ENCODE assay signal across 8 cellular contexts in the genomic region with DNA sequence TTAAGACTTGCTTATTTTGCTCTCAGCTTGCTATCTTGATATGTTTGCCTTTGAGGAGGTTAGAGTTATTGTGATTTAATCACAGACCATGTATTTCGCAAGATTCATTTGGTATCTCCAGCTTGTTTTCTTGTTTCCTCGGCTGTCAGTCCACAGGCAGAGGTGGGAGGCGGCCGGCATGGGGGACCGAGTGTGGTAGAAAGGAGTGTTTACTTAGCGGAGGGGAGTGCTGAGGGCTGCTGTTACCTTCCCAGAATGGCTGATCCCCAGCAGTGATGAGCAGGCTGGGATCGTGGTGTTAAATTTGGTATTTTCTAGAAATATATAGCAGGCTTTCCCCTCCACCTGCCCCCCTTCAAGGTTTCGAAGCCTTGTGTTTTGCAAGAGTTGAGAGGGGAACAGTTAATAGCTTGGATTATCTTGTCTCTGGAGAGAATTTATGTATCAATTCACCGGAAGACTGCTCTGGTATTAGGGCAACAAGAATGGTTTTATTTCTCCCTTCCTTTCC.
DNase-seq lines count a peak whose midpoint lies in the region; ATAC-seq and TF ChIP-seq lines count a peak whose summit lies in the region.

No MANE protein-coding gene starts in this region.

- CTCF ChIA-PET in activated CD8-positive, alpha-beta T cell treated with anti-CD3 and anti-CD28 coated beads, Interleukin-2, amount 10 ng/mL, durations not matched to agents 7 days and 5 days (lab: Charles Lee), result no interaction called here
- CTCF ChIA-PET in activated CD8-positive, alpha-beta T cell treated with anti-CD3 and anti-CD28 coated beads for 36 hours (lab: Charles Lee), result interaction anchor here (1.1 to 1.3 kb wide), 2 partner anchors 20 to 280 kb away, joined by 4 read pairs; no protein-coding TSS in a partner anchor

- H3K36me3 Mint-ChIP-seq in activated CD8-positive, alpha-beta T cell treated with anti-CD3 and anti-CD28 coated beads, Interleukin-2, amount 10 ng/mL, durations not matched to agents 7 days and 5 days (ENCODE audit: low read depth), result no peaks in the 10 kb centered on the region
- no peaks in the 10 kb centered on the region for H3K36me3 Mint-ChIP-seq in activated CD8-positive, alpha-beta T cell treated with anti-CD3 and anti-CD28 coated beads for 36 hours (ENCODE audit: low read depth)

- peak overlapping the region in 1 of 2 donors; percentile 28 for H3K4me3 ChIP-seq in vagina

- intact Hi-C loops in activated CD8-positive, alpha-beta T cell treated with anti-CD3 and anti-CD28 coated beads for 36 hours (cut with micrococcal nuclease), result no loop called here
- intact Hi-C loops in vagina (cut with DNase I), result no loop called here

- DNase-seq in activated CD8-positive, alpha-beta T cell treated with anti-CD3 and anti-CD28 coated beads, Interleukin-2, amount 10 ng/mL, durations not matched to agents 7 days and 5 days, result no peak
- DNase-seq in activated CD8-positive, alpha-beta T cell treated with anti-CD3 and anti-CD28 coated beads for 36 hours, result no peak
- DNase-seq in amniotic epithelial cell (ENCODE audit: low read depth) (peak; percentile 98), islet precursor cell (peak; percentile 70), vagina (ENCODE audit: extremely low spot score in 2 of 2) (peak; percentile 37 to 81), anterior cingulate cortex (lab: John Stamatoyannopoulos, UW) (no peak)

- H3K9me3 Mint-ChIP-seq in activated CD8-positive, alpha-beta T cell treated with anti-CD3 and anti-CD28 coated beads, Interleukin-2, amount 10 ng/mL, durations not matched to agents 7 days and 5 days (ENCODE audit: insufficient read depth), result no peaks in the 10 kb centered on the region
- no peaks in the 10 kb centered on the region for H3K9me3 Mint-ChIP-seq in activated CD8-positive, alpha-beta T cell treated with anti-CD3 and anti-CD28 coated beads for 36 hours

- H3K4me3 Mint-ChIP-seq in activated CD8-positive, alpha-beta T cell treated with anti-CD3 and anti-CD28 coated beads, Interleukin-2, amount 10 ng/mL, durations not matched to agents 7 days and 5 days, result no peak overlapping the region
- no peak overlapping the region for H3K4me3 Mint-ChIP-seq in activated CD8-positive, alpha-beta T cell treated with anti-CD3 and anti-CD28 coated beads for 36 hours

- H3K4me1 ChIP-seq in vagina, result peaks cover 54% of the 10 kb centered on the region

- POLR2A ChIA-PET in activated CD8-positive, alpha-beta T cell treated with anti-CD3 and anti-CD28 coated beads, Interleukin-2, amount 10 ng/mL, durations not matched to agents 7 days and 5 days (lab: Charles Lee), result no interaction called here
- POLR2A ChIA-PET in activated CD8-positive, alpha-beta T cell treated with anti-CD3 and anti-CD28 coated beads for 36 hours (lab: Charles Lee), result no interaction called here

- H3K9me3 ChIP-seq in vagina, result no peaks in the 10 kb centered on the region

- no peaks in the 10 kb centered on the region for H3K36me3 ChIP-seq in vagina

- no peaks in the 10 kb centered on the region for H3K27me3 Mint-ChIP-seq in activated CD8-positive, alpha-beta T cell treated with anti-CD3 and anti-CD28 coated beads, Interleukin-2, amount 10 ng/mL, durations not matched to agents 7 days and 5 days (ENCODE audit: low read depth)
- no peaks in the 10 kb centered on the region for H3K27me3 Mint-ChIP-seq in activated CD8-positive, alpha-beta T cell treated with anti-CD3 and anti-CD28 coated beads for 36 hours

- H3K4me1 Mint-ChIP-seq in activated CD8-positive, alpha-beta T cell treated with anti-CD3 and anti-CD28 coated beads, Interleukin-2, amount 10 ng/mL, durations not matched to agents 7 days and 5 days (ENCODE audit: low read depth), result peaks cover 14% of the 10 kb centered on the region
- H3K4me1 Mint-ChIP-seq in activated CD8-positive, alpha-beta T cell treated with anti-CD3 and anti-CD28 coated beads for 36 hours (ENCODE audit: low read depth), result peaks cover 52% of the 10 kb centered on the region

- ATAC-seq in activated CD8-positive, alpha-beta T cell treated with anti-CD3 and anti-CD28 coated beads, Interleukin-2, amount 10 ng/mL, durations not matched to agents 7 days and 5 days, result no peak
- no peak for ATAC-seq in activated CD8-positive, alpha-beta T cell treated with anti-CD3 and anti-CD28 coated beads for 36 hours
- ATAC-seq in HG03457 (IDR thresholded peaks at IDR 0.05; ENCODE audit: unreplicated experiment), result no peak
- ATAC-seq in GM19452 (IDR thresholded peaks at IDR 0.05; ENCODE audit: unreplicated experiment), result no peak

- peak overlapping the region; percentile 6 for H3K27ac Mint-ChIP-seq in activated CD8-positive, alpha-beta T cell treated with anti-CD3 and anti-CD28 coated beads, Interleukin-2, amount 10 ng/mL, durations not matched to agents 7 days and 5 days
- no peak overlapping the region for H3K27ac Mint-ChIP-seq in activated CD8-positive, alpha-beta T cell treated with anti-CD3 and anti-CD28 coated beads for 36 hours

- no peak for TF ChIP-seq CTCF in activated CD8-positive, alpha-beta T cell treated with anti-CD3 and anti-CD28 coated beads for 36 hours (IDR thresholded peaks at IDR 0.05)
- no peak for TF ChIP-seq CTCF in vagina (IDR thresholded peaks at IDR 0.05)

- H3K27me3 ChIP-seq in vagina, result no peaks in the 10 kb centered on the region

- no peak for TF ChIP-seq POLR2A in vagina (IDR thresholded peaks at IDR 0.05)

- peak overlapping the region; percentile 30 for H3K27ac ChIP-seq in vagina

Comparison
In these comparisons a context has a peak if more than half of its experiments do, and no peak if none do; other contexts are left out.
1. DNase-seq: peak in amniotic epithelial cell (single experiment), islet precursor cell (single experiment) and vagina (2 of 2); none in activated CD8-positive, alpha-beta T cell treated with anti-CD3 and anti-CD28 coated beads, Interleukin-2, amount 10 ng/mL, durations not matched to agents 7 days and 5 days (single experiment), activated CD8-positive, alpha-beta T cell treated with anti-CD3 and anti-CD28 coated beads for 36 hours (single experiment) and anterior cingulate cortex (0 of 58).